Comparison of ENCODE assay signal across 10 cellular contexts in the genomic region with DNA sequence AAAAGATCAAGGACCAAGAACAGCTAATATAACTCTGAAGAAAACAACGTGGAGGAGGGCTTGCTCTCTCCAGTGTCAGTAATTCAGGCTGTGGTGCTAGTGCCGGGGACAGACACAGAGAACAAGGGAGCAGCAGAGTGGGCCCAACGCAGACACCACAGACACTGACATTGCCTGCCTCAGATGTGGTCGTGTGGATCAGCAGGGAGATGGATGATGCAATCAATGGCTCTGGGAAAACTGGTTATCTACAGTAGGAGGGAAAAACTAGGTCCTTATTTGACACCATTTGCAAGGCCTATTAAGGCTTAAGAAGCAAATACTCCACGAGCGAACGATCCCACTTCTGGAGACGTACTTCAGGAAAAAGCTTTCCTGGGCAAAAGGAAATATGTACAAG. TPM values are rescaled to one million over a fixed set of nuclear protein-coding genes. Genes with fewer than 3 reads are reported as not detected.
DNase-seq lines count a peak whose midpoint lies in the region; TF ChIP-seq lines count a peak whose summit lies in the region.
"Had no signal": no experiment of that assay in that cellular context is flagged by ENCODE, and none has a peak within 500 bp of the region (broad histone marks: within the 10 kb centered on the region; RNA-seq: fewer than 3 reads in every experiment).

No MANE protein-coding gene starts in this region.

- H3K36me3 ChIP-seq in esophagus muscularis mucosa (no peaks in the 10 kb centered on the region), osteoblast (ENCODE audit: insufficient read depth, low read length) (no peaks in the 10 kb centered on the region)

- peak; percentile 26 for DNase-seq in DMS53 (lab: John Stamatoyannopoulos, UW)
- no peak for DNase-seq in DMS53 treated with DMSO at 0.1 percent for 48 hours (lab: John Stamatoyannopoulos, UW; ENCODE audit: unreplicated experiment)
- DNase-seq in NCI-H82 treated with DMSO at 0.1 percent for 48 hours (lab: John Stamatoyannopoulos, UW; ENCODE audit: unreplicated experiment) = peak; percentile 18
- DNase-seq in esophagus muscularis mucosa (ENCODE audit: extremely low spot score) = peak; percentile 68
- no peak for DNase-seq in osteoblast (ENCODE audit: insufficient read length, low spot score, missing footprints)
- no peak for DNase-seq in SKM-1 treated with dmso at 0.1 percent for 144 hours (lab: John Stamatoyannopoulos, UW; ENCODE audit: unreplicated experiment)
- DNase-seq in activated CD4-positive, alpha-beta T cell treated with anti-CD3 and anti-CD28 coated beads, Interleukin-2, amount 50 U/mL, for 48 hours = no peak
- DNase-seq in NCI-H524 treated with DMSO at 0.1 percent for 48 hours (lab: John Stamatoyannopoulos, UW) = no peak
- DNase-seq: activated CD4-positive, alpha-beta T cell treated with anti-CD3 and anti-CD28 coated beads for 36 hours; NCI-H526 treated with DMSO at 0.1 percent for 48 hours had no signal

- peak overlapping the region; percentile 67 for H2AFZ ChIP-seq in osteoblast (ENCODE audit: low read length)

- H3K4me3 ChIP-seq in esophagus muscularis mucosa = no peak overlapping the region
- H3K4me3 ChIP-seq in osteoblast (ENCODE audit: insufficient read depth, low read length) = no peak overlapping the region

- TF ChIP-seq POLR2A in esophagus muscularis mucosa (IDR thresholded peaks at IDR 0.05; ENCODE audit: low read depth) = no peak

- intact Hi-C loops in esophagus muscularis mucosa (cut with DNase I) = no loop called here

- H3K27ac ChIP-seq in esophagus muscularis mucosa (replicated peaks in 1 of 4) = no peak overlapping the region
- H3K27ac ChIP-seq in osteoblast (ENCODE audit: low read depth, low read length) = no peak overlapping the region

- WGBS in esophagus muscularis mucosa = 80% methylated on average over 8 of the region's 8 CpGs

- no peak overlapping the region for H3K4me2 ChIP-seq in osteoblast (ENCODE audit: insufficient read depth, low read length)

- peaks cover 99% of the 10 kb centered on the region for H3K79me2 ChIP-seq in osteoblast (ENCODE audit: insufficient read depth, low read length)

- no peak for TF ChIP-seq EP300 in esophagus muscularis mucosa (IDR thresholded peaks at IDR 0.05)

- H3K27me3 ChIP-seq in esophagus muscularis mucosa = no peaks in the 10 kb centered on the region
- no peaks in the 10 kb centered on the region for H3K27me3 ChIP-seq in osteoblast (ENCODE audit: insufficient read depth, low read length)

- H3K9me3 ChIP-seq in esophagus muscularis mucosa = no peaks in the 10 kb centered on the region
- no peaks in the 10 kb centered on the region for H3K9me3 ChIP-seq in osteoblast (ENCODE audit: low read depth, low read length)

- TF ChIP-seq CTCF in esophagus muscularis mucosa (IDR thresholded peaks at IDR 0.05) (no peak), osteoblast (IDR thresholded peaks at IDR 0.05; ENCODE audit: extremely low read depth, low read depth, low read length) (no peak)

- H3K4me1 ChIP-seq in esophagus muscularis mucosa (peaks cover 0 to 31% (median 22%) of the 10 kb centered on the region in 4 donors), osteoblast (ENCODE audit: insufficient read depth, low read length) (peaks cover 8% of the 10 kb centered on the region)

- peaks cover 37% of the 10 kb centered on the region for H4K20me1 ChIP-seq in osteoblast (ENCODE audit: insufficient read depth, low read length)

RNA-seq across cellular contexts. Expression of a gene that starts 36.1 kb away (rescaled TPM):
- total RNA-seq in esophagus muscularis mucosa (100 to 1,000 TPM; 263 to 479 (median 304) TPM), osteoblast (1,414 and 1,418 TPM in 2 replicates)

RNA-seq across cellular contexts. Expression of a gene that starts 36.3 kb away (rescaled TPM):
- total RNA-seq in esophagus muscularis mucosa (100 to 1,000 TPM; 272 to 335 (median 284) TPM), osteoblast (394 and 418 TPM in 2 replicates)

Comparison
In these comparisons a context has a peak if more than half of its experiments do, and no peak if none do; other contexts are left out.
1. DNase-seq: peak in DMS53 (single experiment), NCI-H82 treated with DMSO at 0.1 percent for 48 hours (single experiment) and esophagus muscularis mucosa (single experiment); none in DMS53 treated with DMSO at 0.1 percent for 48 hours (single experiment), osteoblast (single experiment), SKM-1 treated with dmso at 0.1 percent for 144 hours (single experiment), activated CD4-positive, alpha-beta T cell treated with anti-CD3 and anti-CD28 coated beads, Interleukin-2, amount 50 U/mL, for 48 hours (0 of 2) and NCI-H524 treated with DMSO at 0.1 percent for 48 hours (single experiment).